ENCODE assay signal across 8 cellular contexts in the genomic region with DNA sequence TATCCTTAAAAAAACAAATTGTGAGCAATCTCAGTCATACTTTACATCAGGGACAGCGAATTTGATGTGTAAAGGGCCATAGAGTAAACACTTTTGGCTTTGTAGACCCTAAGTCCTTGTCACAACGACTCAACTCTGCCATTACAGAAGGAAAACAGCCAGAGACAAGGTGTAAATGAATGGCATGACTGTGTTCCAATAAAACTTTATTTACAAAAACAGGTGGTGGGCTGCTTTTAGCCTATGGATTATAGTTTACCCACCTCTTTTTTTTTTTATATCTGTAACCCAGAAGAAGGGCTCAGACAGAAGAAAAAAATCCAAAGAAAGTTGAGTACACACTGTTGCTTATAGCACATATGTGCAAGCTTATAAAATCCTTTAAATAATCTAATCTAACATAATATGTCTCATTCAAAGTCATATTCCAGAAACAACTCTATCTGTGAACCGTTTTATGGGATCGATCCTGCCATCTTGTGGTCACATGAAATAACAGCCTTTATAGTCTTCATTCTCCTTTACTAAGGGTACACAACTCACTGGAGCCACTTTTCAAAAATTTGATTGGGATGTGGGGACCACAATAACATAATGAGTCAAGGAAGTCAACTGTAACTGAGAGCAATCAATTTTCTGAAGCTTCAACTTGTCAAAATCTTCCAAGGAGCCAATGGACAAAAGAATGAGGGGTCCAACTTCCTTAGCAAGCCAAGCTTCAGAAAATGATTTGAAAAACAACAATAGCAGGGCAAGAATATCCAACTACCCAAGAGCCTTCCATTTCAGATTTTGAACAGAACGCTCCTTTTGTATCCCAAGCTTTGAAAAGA.
DNase-seq lines count a peak whose midpoint lies in the region; ATAC-seq, FAIRE-seq and TF ChIP-seq lines count a peak whose summit lies in the region.

No MANE protein-coding gene starts in this region.

- H3K79me2 ChIP-seq in smooth muscle cell (ENCODE audit: low read depth) = no peaks in the 10 kb centered on the region

- 59% methylated on average over 5 of the region's 5 CpGs for WGBS in smooth muscle cell (ENCODE audit: low lambda C conversion rate)

- H3K36me3 ChIP-seq in cardiac muscle cell (no peaks in the 10 kb centered on the region), WERI-Rb-1 (peaks cover 2% of the 10 kb centered on the region; the same call in 1 of the 2 replicates), smooth muscle cell (ENCODE audit: low read depth) (no peaks in the 10 kb centered on the region)

- H3K4me1 ChIP-seq in cardiac muscle cell (ENCODE audit: low read depth) = peaks cover 6% of the 10 kb centered on the region
- no peaks in the 10 kb centered on the region for H3K4me1 ChIP-seq in smooth muscle cell (ENCODE audit: low read depth)

- H3K27me3 ChIP-seq in cardiac muscle cell = no peaks in the 10 kb centered on the region
- H3K27me3 ChIP-seq in WERI-Rb-1 (ENCODE audit: insufficient read depth, low read depth, severe bottlenecking) = no peaks in the 10 kb centered on the region
- H3K27me3 ChIP-seq in smooth muscle cell (ENCODE audit: low read depth) = no peaks in the 10 kb centered on the region

- no peak for ATAC-seq in HG02973 (IDR thresholded peaks at IDR 0.05; ENCODE audit: unreplicated experiment)
- ATAC-seq in HG03469 (IDR thresholded peaks at IDR 0.05; ENCODE audit: unreplicated experiment) = no peak

- TF ChIP-seq CTCF in cardiac muscle cell (IDR thresholded peaks at IDR 0.05; ENCODE audit: low read depth, low read length) = peak; percentile 70
- TF ChIP-seq CTCF in WERI-Rb-1 (IDR thresholded peaks at IDR 0.05; ENCODE audit: low read depth, low read length) = peak; percentile 56
- peak; percentile 61 for TF ChIP-seq CTCF in smooth muscle cell (IDR thresholded peaks at IDR 0.05; ENCODE audit: borderline replicate concordance, insufficient read depth, poor library complexity, severe bottlenecking)

- H3K27ac ChIP-seq in cardiac muscle cell (no peak overlapping the region), WERI-Rb-1 (no peak overlapping the region), smooth muscle cell (ENCODE audit: low read depth) (no peak overlapping the region)

- DNase-seq in cardiac muscle cell (ENCODE audit: low read depth in 1 of 2, low spot score in 1 of 2) = peak; percentile 56 to 72
- DNase-seq in cardiac septum (ENCODE audit: low spot score) = no peak
- DNase-seq in NCI-H1105 treated with DMSO at 0.1 percent for 48 hours (lab: John Stamatoyannopoulos, UW) = peak; percentile 51
- no peak for DNase-seq in WERI-Rb-1
- DNase-seq in frontal cortex (ENCODE audit: low spot score in 2 of 2) = peak; percentile 50 to 67
- no peak for DNase-seq in smooth muscle cell (lab: John Stamatoyannopoulos, UW; ENCODE audit: unreplicated experiment)

- peak; percentile 77 for FAIRE-seq in frontal cortex (lab: Jason Lieb, UNC)

- no peak overlapping the region for H3K4me2 ChIP-seq in smooth muscle cell

- H3K9ac ChIP-seq in smooth muscle cell (ENCODE audit: low read depth) = no peak overlapping the region

- intact Hi-C loops in cardiac septum (cut with DNase I) = no loop called here

- H3K4me3 ChIP-seq in cardiac muscle cell (no peak overlapping the region), WERI-Rb-1 (ENCODE audit: low read depth, low read length) (no peak overlapping the region), smooth muscle cell (no peak overlapping the region)

- no peak overlapping the region for H2AFZ ChIP-seq in smooth muscle cell (ENCODE audit: low read depth)

- no peaks in the 10 kb centered on the region for H4K20me1 ChIP-seq in smooth muscle cell (ENCODE audit: low read depth)

- H3K9me3 ChIP-seq in cardiac muscle cell (ENCODE audit: low read depth) (no peaks in the 10 kb centered on the region), WERI-Rb-1 (ENCODE audit: severe bottlenecking) (no peaks in the 10 kb centered on the region), smooth muscle cell (replicated peaks; ENCODE audit: low read depth) (no peaks in the 10 kb centered on the region)

- H3F3A ChIP-seq in smooth muscle cell (ENCODE audit: low read depth) = peaks cover 4% of the 10 kb centered on the region

Comparison
In these comparisons a context has a peak if more than half of its experiments do, and no peak if none do; other contexts are left out.
1. DNase-seq: peak in cardiac muscle cell (2 of 2), NCI-H1105 treated with DMSO at 0.1 percent for 48 hours (single experiment) and frontal cortex (2 of 2); none in cardiac septum (single experiment), WERI-Rb-1 (single experiment) and smooth muscle cell (single experiment).
2. Peak in every context shown above with its lines, with median percentiles within 50 percentile points of each other: CTCF ChIP-seq.